17 cellular contexts compared by ENCODE assay signal in genomic region chr17:40580140-40580539, GRCh38. TPM values are rescaled to one million over a fixed set of nuclear protein-coding genes. Genes with fewer than 3 reads are reported as not detected.
"Had no signal": no experiment of that assay in that cellular context is flagged by ENCODE, and none has a peak within 500 bp of the region (broad histone marks: within the 10 kb centered on the region; RNA-seq: fewer than 3 reads in every experiment).

No MANE protein-coding gene starts in this region.

- H3K36me3 Mint-ChIP-seq: mesothelial cell of epicardium, neural progenitor cell had no signal

- H3K4me2 ChIP-seq: neural progenitor cell had no signal

- H3K4me3 ChIP-seq: cardiac muscle cell, dorsolateral prefrontal cortex, lung, neural progenitor cell, psoas muscle, tibial artery had no signal

- H3K27me3 ChIP-seq: cardiac muscle cell, dorsolateral prefrontal cortex, neural progenitor cell had no signal

- H3K4me1 Mint-ChIP-seq: mesothelial cell of epicardium, neural progenitor cell had no signal

- H3K9ac ChIP-seq: neural progenitor cell had no signal

- H3K4me3 Mint-ChIP-seq: activated CD4-positive, alpha-beta memory T cell treated with anti-CD3 and anti-CD28 coated beads, Interleukin-2, amount 10 ng/mL, durations not matched to agents 7 days and 5 days; activated T-helper 1 cell treated with anti-CD3 and anti-CD28 coated beads, Interleukin-12 subunit alpha, Interleukin-12 subunit beta, Interleukin-2, Interleukin-4 antibody, amounts not matched to agents 30 ng/mL and 10 ng/mL and 1 ng/mL, durations not matched to agents 14 hours and 24 hours and 36 hours; mesothelial cell of epicardium; neural progenitor cell had no signal

- DNase-seq: activated CD4-positive, alpha-beta memory T cell treated with anti-CD3 and anti-CD28 coated beads, Interleukin-2, amount 10 ng/mL, durations not matched to agents 7 days and 5 days; activated CD4-positive, CD25-positive, alpha-beta regulatory T cell treated with anti-CD3 and anti-CD28 coated beads, Interleukin-2, amount 50 U/mL, for 72 hours; activated CD8-positive, alpha-beta memory T cell treated with anti-CD3 and anti-CD28 coated beads, Interleukin-2, amount 50 U/mL, for 48 hours; activated naive CD4-positive, alpha-beta T cell; dorsolateral prefrontal cortex; islet precursor cell; psoas muscle; T1000; tibial artery had no signal

- H3K27ac Mint-ChIP-seq: activated CD4-positive, alpha-beta memory T cell treated with anti-CD3 and anti-CD28 coated beads, Interleukin-2, amount 10 ng/mL, durations not matched to agents 7 days and 5 days; mesothelial cell of epicardium; neural progenitor cell had no signal

- FAIRE-seq: urothelium cell line had no signal

- H2AFZ ChIP-seq: neural progenitor cell had no signal

- H3K4me1 ChIP-seq: neural progenitor cell had no signal

- H3K27ac ChIP-seq: cardiac muscle cell, dorsolateral prefrontal cortex, neural progenitor cell, psoas muscle, tibial artery had no signal

- ATAC-seq: psoas muscle, sciatic nerve had no signal

- H3K36me3 ChIP-seq: cardiac muscle cell, neural progenitor cell, tibial artery had no signal

RNA-seq across cellular contexts. Expression of gene CCR7, which starts 14.9 kb away (rescaled TPM):
- total RNA-seq: cardiac muscle cell, osteocyte had no signal
- polyA plus RNA-seq: cardiac muscle cell had no signal
